In genomic region chr12:38977132-38977531, GRCh38 we compare ENCODE assay signal across 11 cellular contexts.
"Had no signal": no experiment of that assay in that cellular context is flagged by ENCODE, and none has a peak within 500 bp of the region (broad histone marks: within the 10 kb centered on the region; RNA-seq: fewer than 3 reads in every experiment).

No MANE protein-coding gene starts in this region.

- DNase-seq: GM23248, GOT3, H7, H9, HCEC 1CT, HFFc6 had no signal

- ATAC-seq: GM23338, HCT116 had no signal

- H3K9ac ChIP-seq: GM23248 had no signal

- H3K27ac ChIP-seq: GM23248 had no signal

- FAIRE-seq: H1, H54 had no signal

- H2AFZ ChIP-seq: GM23248, GM23338 had no signal

- H3K4me3 ChIP-seq: GM23248, GM23338, HAP-1 had no signal

- H3K9me3 ChIP-seq: HAP-1 had no signal

- H3K36me3 ChIP-seq: HAP-1 had no signal

- H3K4me1 ChIP-seq: HAP-1 had no signal

- H3K4me2 ChIP-seq: GM23338 had no signal
